In genomic region chr12:39646963-39647362, GRCh38 we compare ENCODE assay signal across 2 cellular contexts.
A peak's percentile ranks its signal among the peaks of the same experiment; 100 is the strongest.
TF ChIP-seq lines count a peak whose summit lies in the region.

No MANE protein-coding gene starts in this region.

TF ChIP-seq in liver, 16 proteins besides CTCF, POLR2A, EP300 and RAD21 (continued from another document):
- TF ChIP-seq ZBTB33 (IDR thresholded peaks at IDR 0.05): peak; percentile 86
- TF ChIP-seq HNF4G (IDR thresholded peaks at IDR 0.05): no peak
- TF ChIP-seq FOXA2 (IDR thresholded peaks at IDR 0.05): peak; percentile 73
- no peak for TF ChIP-seq NR2F2 (IDR thresholded peaks at IDR 0.05)
- TF ChIP-seq RXRA (IDR thresholded peaks at IDR 0.05): peak; percentile 92
- peak; percentile 64 for TF ChIP-seq FOXA1 (IDR thresholded peaks at IDR 0.05)
- TF ChIP-seq GABPA (IDR thresholded peaks at IDR 0.05 in 1 of 2, conservative IDR thresholded peaks at IDR 0.05 in 1 of 2): no peak
- TF ChIP-seq SP1 (IDR thresholded peaks at IDR 0.05): peak; percentile 69
- no peak for TF ChIP-seq EGR1 (IDR thresholded peaks at IDR 0.05; ENCODE audit: low read depth in 2 of 2)
- TF ChIP-seq REST (IDR thresholded peaks at IDR 0.05): no peak

TF ChIP-seq in HepG2, 621 proteins besides CTCF, POLR2A, EP300 and RAD21 (continued from another document):
- TF ChIP-seq TFAP4 (IDR thresholded peaks at IDR 0.05; ENCODE audit: borderline replicate concordance, low read depth) (no peak), ZFP36L1 (CRISPR knock-in tag; IDR thresholded peaks at IDR 0.05) (no peak), U2AF1 (optimal IDR thresholded peaks at IDR 0.05; ENCODE audit: low read depth, low read length) (no peak), KAT8 (CRISPR knock-in tag; IDR thresholded peaks at IDR 0.05) (no peak), ZSCAN12 (CRISPR knock-in tag; IDR thresholded peaks at IDR 0.05) (no peak), ERF (CRISPR knock-in tag; IDR thresholded peaks at IDR 0.05) (no peak), USF2 (IDR thresholded peaks at IDR 0.05; ENCODE audit: low read depth, low read length) (no peak), USF2 (CRISPR knock-in tag; IDR thresholded peaks at IDR 0.05; ENCODE audit: borderline replicate concordance) (no peak), DPF2 (CRISPR knock-in tag; IDR thresholded peaks at IDR 0.05; ENCODE audit: borderline replicate concordance, low read depth) (no peak), RNF219 (CRISPR knock-in tag; IDR thresholded peaks at IDR 0.05) (no peak), ATF4 (CRISPR knock-in tag; IDR thresholded peaks at IDR 0.05) (no peak), IRX3 (CRISPR knock-in tag; IDR thresholded peaks at IDR 0.05; ENCODE audit: borderline replicate concordance, low read depth) (no peak)
TF ChIP-seq in HepG2: peak in this region for 0.
